Comparison of ENCODE assay signal across 18 cellular contexts in the genomic region with DNA sequence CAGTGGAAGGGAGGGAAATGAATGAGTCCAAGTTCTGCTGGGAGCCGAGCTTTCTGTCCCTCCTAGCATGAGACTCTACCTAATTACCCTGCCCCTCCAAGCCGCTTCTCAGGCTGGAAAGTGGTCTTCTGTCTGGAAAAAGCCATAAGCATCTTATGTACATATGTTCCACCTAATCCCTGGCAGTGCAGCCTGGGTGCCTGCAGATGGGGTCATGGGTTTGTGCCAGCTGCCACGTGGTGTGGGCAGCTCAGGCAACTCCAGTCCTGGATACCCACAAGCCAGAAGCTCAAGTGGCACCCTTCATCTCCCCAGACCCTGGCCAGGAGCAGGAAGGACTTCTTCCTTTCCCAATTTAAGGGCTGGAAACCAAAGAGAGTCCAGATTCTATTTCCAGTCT.
A peak's percentile ranks its signal among the peaks of the same experiment; 100 is the strongest.
DNase-seq lines count a peak whose midpoint lies in the region; ATAC-seq and TF ChIP-seq lines count a peak whose summit lies in the region.
"Had no signal": no experiment of that assay in that cellular context is flagged by ENCODE, and none has a peak within 500 bp of the region (broad histone marks: within the 10 kb centered on the region; RNA-seq: fewer than 3 reads in every experiment).

No MANE protein-coding gene starts in this region.

- no peak overlapping the region for H3K9ac ChIP-seq in OCI-LY3 (ENCODE audit: low read length)

- no peak overlapping the region for H3K27ac ChIP-seq in CD4-positive, CD25-positive, alpha-beta regulatory T cell (ENCODE audit: insufficient read depth, low read length, poor library complexity, severe bottlenecking)
- H3K27ac ChIP-seq in GM23338 (ENCODE audit: low read depth) (no peak overlapping the region), OCI-LY3 (ENCODE audit: low read length) (no peak overlapping the region), foreskin keratinocyte (peak overlapping the region; percentile 56)
- H3K27ac ChIP-seq: left ventricle myocardium inferior, prostate gland had no signal

- no peak overlapping the region for H3K4me3 ChIP-seq in CD4-positive, CD25-positive, alpha-beta regulatory T cell (ENCODE audit: low read depth, low read length)
- H3K4me3 ChIP-seq in GM23338 (no peak overlapping the region), OCI-LY3 (ENCODE audit: low read length) (peak overlapping the region; percentile 44; the same call in 1 of the 2 replicates)
- H3K4me3 ChIP-seq: left ventricle myocardium inferior, prostate gland had no signal

- TF ChIP-seq CTCF in GM23338 (conservative IDR thresholded peaks at IDR 0.05; ENCODE audit: low read depth in 2 of 2) (no peak), OCI-LY3 (IDR thresholded peaks at IDR 0.05; ENCODE audit: low read depth, low read length) (peak; percentile 23), foreskin keratinocyte (conservative IDR thresholded peaks at IDR 0.05) (no peak)

- no peaks in the 10 kb centered on the region for H3K27me3 ChIP-seq in CD4-positive, CD25-positive, alpha-beta regulatory T cell (ENCODE audit: control insufficient read depth, insufficient read depth, low read length)
- no peaks in the 10 kb centered on the region for H3K27me3 ChIP-seq in GM23338 (ENCODE audit: insufficient read depth)
- H3K27me3 ChIP-seq in OCI-LY3 (ENCODE audit: low read depth, low read length): peaks cover 35% of the 10 kb centered on the region
- H3K27me3 ChIP-seq in foreskin keratinocyte: no peaks in the 10 kb centered on the region

- peaks cover 6 to 7% of the 10 kb centered on the region in 2 experiments for H3K9me3 ChIP-seq in CD4-positive, CD25-positive, alpha-beta regulatory T cell (ENCODE audit: control insufficient read depth in 2 of 2, low read length in 2 of 2)
- H3K9me3 ChIP-seq in OCI-LY3 (ENCODE audit: insufficient read depth, low read length): no peaks in the 10 kb centered on the region
- H3K9me3 ChIP-seq: prostate gland had no signal

- H3K79me2 ChIP-seq in GM23338 (replicated peaks; ENCODE audit: insufficient read depth) (no peaks in the 10 kb centered on the region), OCI-LY3 (ENCODE audit: low read length) (no peaks in the 10 kb centered on the region)

- no peaks in the 10 kb centered on the region for H3K4me1 Mint-ChIP-seq in CD4-positive, CD25-positive, alpha-beta regulatory T cell
- H3K4me1 Mint-ChIP-seq in GM23338: peaks cover 10% of the 10 kb centered on the region
- H3K4me1 Mint-ChIP-seq: stimulated activated naive CD8-positive, alpha-beta T cell treated with anti-CD3 and anti-CD28 coated beads, Interleukin-15, amount 100 ng/mL, for 72 hours had no signal

- peaks cover 24% of the 10 kb centered on the region for H3K27me3 Mint-ChIP-seq in CD4-positive, CD25-positive, alpha-beta regulatory T cell
- peaks cover 3% of the 10 kb centered on the region for H3K27me3 Mint-ChIP-seq in GM23338 (ENCODE audit: insufficient read depth, low read depth, poor library complexity)

- H3K9me2 ChIP-seq in GM23338 (ENCODE audit: insufficient read depth): peaks cover 4% of the 10 kb centered on the region; the same call in 1 of the 2 replicates

- no peak overlapping the region for H3K4me3 Mint-ChIP-seq in CD4-positive, CD25-positive, alpha-beta regulatory T cell
- no peak overlapping the region for H3K4me3 Mint-ChIP-seq in GM23338
- H3K4me3 Mint-ChIP-seq: naive thymus-derived CD4-positive, alpha-beta T cell; stimulated activated naive CD8-positive, alpha-beta T cell treated with anti-CD3 and anti-CD28 coated beads, Interleukin-15, amount 100 ng/mL, for 72 hours had no signal

- peak overlapping the region in 2 of 3 donors; percentile 7 to 15 for H3K27ac Mint-ChIP-seq in CD4-positive, CD25-positive, alpha-beta regulatory T cell
- H3K27ac Mint-ChIP-seq in GM23338: no peak overlapping the region
- H3K27ac Mint-ChIP-seq: stimulated activated naive CD8-positive, alpha-beta T cell treated with anti-CD3 and anti-CD28 coated beads, Interleukin-15, amount 100 ng/mL, for 72 hours had no signal

- H3K4me2 ChIP-seq in GM23338: no peak overlapping the region
- H3K4me2 ChIP-seq in OCI-LY3 (ENCODE audit: low read length): peak overlapping the region; percentile 69

- no peaks in the 10 kb centered on the region for H3F3A ChIP-seq in GM23338 (replicated peaks; ENCODE audit: low read depth)

- H2AFZ ChIP-seq in GM23338 (peak overlapping the region; percentile 11; the same call in 1 of the 2 replicates), OCI-LY3 (ENCODE audit: low read depth, low read length) (no peak overlapping the region)

- ATAC-seq in CD4-positive, CD25-positive, alpha-beta regulatory T cell (ENCODE audit: low read depth in 2 of 2): no peak
- ATAC-seq in GM23338 (no peak), foreskin keratinocyte (no peak)
- ATAC-seq: Right ventricle myocardium inferior; stimulated activated naive CD8-positive, alpha-beta T cell treated with anti-CD3 and anti-CD28 coated beads, Interleukin-15, amount 100 ng/mL, for 72 hours had no signal

- DNase-seq in CD4-positive, CD25-positive, alpha-beta regulatory T cell: no peak
- DNase-seq in GM23338 (ENCODE audit: low spot score) (no peak), foreskin keratinocyte (no peak), T1000 (lab: John Stamatoyannopoulos, UW) (no peak), SIG-M5 treated with dmso at 0.1 percent for 504 hours (lab: John Stamatoyannopoulos, UW; ENCODE audit: unreplicated experiment) (no peak), COLO829 (ENCODE audit: low spot score) (no peak)
- no peak for DNase-seq in stimulated activated CD4-positive, alpha-beta T cell treated with anti-CD3 and anti-CD28 coated beads, Interleukin-2, amount 100 ng/mL, for 48 hours
- DNase-seq: activated T-cell treated with anti-CD3 and anti-CD28 coated beads, Interleukin-2, amount 50 U/mL, for 48 hours; DMS79; foreskin fibroblast; left ventricle myocardium inferior; naive thymus-derived CD4-positive, alpha-beta T cell; NCI-H187; NCI-H748 treated with DMSO at 0.1 percent for 48 hours; stimulated activated naive CD8-positive, alpha-beta T cell treated with anti-CD3 and anti-CD28 coated beads, Interleukin-15, amount 100 ng/mL, for 72 hours had no signal

- H4K20me1 ChIP-seq in GM23338 (replicated peaks; ENCODE audit: insufficient read depth): no peaks in the 10 kb centered on the region
- H4K20me1 ChIP-seq in OCI-LY3 (ENCODE audit: insufficient read depth, low read length): no peaks in the 10 kb centered on the region

- no peaks in the 10 kb centered on the region for H3K36me3 Mint-ChIP-seq in CD4-positive, CD25-positive, alpha-beta regulatory T cell
- H3K36me3 Mint-ChIP-seq in GM23338 (ENCODE audit: low read depth): no peaks in the 10 kb centered on the region

- no peaks in the 10 kb centered on the region for H3K4me1 ChIP-seq in CD4-positive, CD25-positive, alpha-beta regulatory T cell (ENCODE audit: control insufficient read depth, insufficient read depth, low read length, poor library complexity, severe bottlenecking)
- no peaks in the 10 kb centered on the region for H3K4me1 ChIP-seq in GM23338 (ENCODE audit: insufficient read depth)
- H3K4me1 ChIP-seq in OCI-LY3 (ENCODE audit: low read length): peaks cover 21% of the 10 kb centered on the region
- peaks cover 12% of the 10 kb centered on the region for H3K4me1 ChIP-seq in foreskin keratinocyte
- H3K4me1 ChIP-seq: left ventricle myocardium inferior, prostate gland had no signal

- H3K36me3 ChIP-seq in CD4-positive, CD25-positive, alpha-beta regulatory T cell (ENCODE audit: control insufficient read depth, insufficient read depth, low read length): no peaks in the 10 kb centered on the region
- no peaks in the 10 kb centered on the region for H3K36me3 ChIP-seq in GM23338 (ENCODE audit: insufficient read depth)
- no peaks in the 10 kb centered on the region for H3K36me3 ChIP-seq in OCI-LY3 (replicated peaks; ENCODE audit: low read depth, low read length)
- H3K36me3 ChIP-seq: left ventricle myocardium inferior, prostate gland had no signal

- peaks cover 0 to 12% (median 2%) of the 10 kb centered on the region in 7 donors for H3K9me3 Mint-ChIP-seq in CD4-positive, CD25-positive, alpha-beta regulatory T cell
- H3K9me3 Mint-ChIP-seq in GM23338: peaks cover 6% of the 10 kb centered on the region; the same call in 2 of the 3 replicates

TF ChIP-seq in GM23338, 12 proteins besides CTCF, POLR2A, EP300 and RAD21 (continues in another document):
- no peak for TF ChIP-seq JUNB (IDR thresholded peaks at IDR 0.05; ENCODE audit: unreplicated experiment)
- TF ChIP-seq EZH2phosphoT487 (IDR thresholded peaks at IDR 0.05; ENCODE audit: unreplicated experiment): no peak
- no peak for TF ChIP-seq ZNF114 (CRISPR knock-in tag; IDR thresholded peaks at IDR 0.05)
